ENCODE assay signal across 1 cellular context in the genomic region with DNA sequence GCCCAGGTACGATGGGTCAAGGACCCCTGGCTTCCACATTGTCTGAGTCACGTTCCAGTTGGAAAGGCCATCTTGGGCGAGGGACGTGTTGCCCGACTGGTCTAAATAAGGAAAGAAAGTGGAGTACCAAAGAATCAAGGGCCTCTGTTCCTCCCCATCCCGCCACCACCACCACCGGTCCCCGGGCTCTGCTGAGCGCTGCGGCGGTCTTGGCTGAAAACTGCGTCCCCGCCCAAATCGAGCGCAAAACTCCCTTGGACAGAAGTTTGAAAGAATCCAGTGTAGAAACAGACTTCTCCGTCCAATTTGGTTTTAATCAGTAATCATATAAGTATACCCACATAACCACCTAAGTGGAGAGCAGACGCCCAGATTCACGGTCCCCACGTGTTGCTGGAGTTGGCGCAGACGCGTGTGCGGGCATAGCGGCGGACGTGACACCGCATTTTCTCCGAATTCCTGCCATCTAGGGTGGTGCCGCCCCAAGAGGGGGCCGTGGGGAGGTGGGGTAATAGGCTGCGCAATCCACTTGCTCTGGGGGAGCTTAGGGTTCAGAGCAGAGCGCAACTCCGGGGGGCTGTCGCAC.
TF ChIP-seq lines count a peak whose summit lies in the region.

No MANE protein-coding gene starts in this region.

TF ChIP-seq in H1, 55 proteins besides CTCF, POLR2A, EP300 and RAD21:
- no peak for TF ChIP-seq SRF (IDR thresholded peaks at IDR 0.05; ENCODE audit: low read depth, low read length)
- no peak for TF ChIP-seq PHF8 (conservative IDR thresholded peaks at IDR 0.05; ENCODE audit: low read depth, low read length)
- TF ChIP-seq, protein P1, sequence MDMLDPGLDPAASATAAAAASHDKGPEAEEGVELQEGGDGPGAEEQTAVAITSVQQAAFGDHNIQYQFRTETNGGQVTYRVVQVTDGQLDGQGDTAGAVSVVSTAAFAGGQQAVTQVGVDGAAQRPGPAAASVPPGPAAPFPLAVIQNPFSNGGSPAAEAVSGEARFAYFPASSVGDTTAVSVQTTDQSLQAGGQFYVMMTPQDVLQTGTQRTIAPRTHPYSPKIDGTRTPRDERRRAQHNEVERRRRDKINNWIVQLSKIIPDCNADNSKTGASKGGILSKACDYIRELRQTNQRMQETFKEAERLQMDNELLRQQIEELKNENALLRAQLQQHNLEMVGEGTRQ (IDR thresholded peaks at IDR 0.05; ENCODE audit: low read length): no peak
- TF ChIP-seq TBP (IDR thresholded peaks at IDR 0.05; ENCODE audit: low read depth, low read length): no peak
- no peak for TF ChIP-seq KDM5A (IDR thresholded peaks at IDR 0.05; ENCODE audit: low read length)
- no peak for TF ChIP-seq RFX5 (IDR thresholded peaks at IDR 0.05; ENCODE audit: borderline replicate concordance, low read depth, low read length)
- no peak for TF ChIP-seq GTF2F1 (IDR thresholded peaks at IDR 0.05; ENCODE audit: borderline replicate concordance, low read depth, low read length)
- no peak for TF ChIP-seq JUND (IDR thresholded peaks at IDR 0.05; ENCODE audit: low read length)
- TF ChIP-seq TAF1 (IDR thresholded peaks at IDR 0.05; ENCODE audit: low read depth, low read length): no peak
- no peak for TF ChIP-seq HDAC2 (IDR thresholded peaks at IDR 0.05; ENCODE audit: borderline replicate concordance in 1 of 2, low read depth in 2 of 2, low read length in 2 of 2)
- no peak for TF ChIP-seq RXRA (IDR thresholded peaks at IDR 0.05; ENCODE audit: insufficient read depth, low read depth, low read length)
- no peak for TF ChIP-seq SP4 (IDR thresholded peaks at IDR 0.05; ENCODE audit: low read length)
- TF ChIP-seq BRCA1 (IDR thresholded peaks at IDR 0.05; ENCODE audit: low read depth, low read length): no peak
- TF ChIP-seq SP1 (IDR thresholded peaks at IDR 0.05; ENCODE audit: low read depth, low read length): no peak
- TF ChIP-seq NANOG (IDR thresholded peaks at IDR 0.05; ENCODE audit: insufficient read depth, low read depth, low read length, poor library complexity, severe bottlenecking): no peak
- peak; percentile 96 for TF ChIP-seq SUZ12 (IDR thresholded peaks at IDR 0.05; ENCODE audit: low read length)
- peak; percentile 89 for TF ChIP-seq EZH2 (IDR thresholded peaks at IDR 0.05; ENCODE audit: low read depth, low read length, severe bottlenecking)
- no peak for TF ChIP-seq POLR2AphosphoS5 (IDR thresholded peaks at IDR 0.05; ENCODE audit: low read depth, low read length)
- peak; percentile 69; the same call in 1 of the 2 replicates for TF ChIP-seq BACH1 (IDR thresholded peaks at IDR 0.05; ENCODE audit: low read length)
- TF ChIP-seq BCL11A (IDR thresholded peaks at IDR 0.05; ENCODE audit: low read depth in 2 of 2, low read length in 2 of 2): no peak
- TF ChIP-seq MAFK (IDR thresholded peaks at IDR 0.05; ENCODE audit: low read depth, low read length): 0 out of 2 replicates have a peak, but pooled peaks have one; percentile 12
- TF ChIP-seq SIRT6 (IDR thresholded peaks at IDR 0.05; ENCODE audit: low read length): no peak
- no peak for TF ChIP-seq E2F6 (IDR thresholded peaks at IDR 0.05)
- TF ChIP-seq SIN3A (conservative IDR thresholded peaks at IDR 0.05 in 1 of 2, IDR thresholded peaks at IDR 0.05 in 1 of 2; ENCODE audit: low read depth in 1 of 2, low read length in 2 of 2): no peak; a peak in 1 of 4 replicates
- no peak for TF ChIP-seq GABPA (IDR thresholded peaks at IDR 0.05; ENCODE audit: borderline replicate concordance, insufficient read depth, low read length)
- TF ChIP-seq SAP30 (IDR thresholded peaks at IDR 0.05; ENCODE audit: insufficient read depth, insufficient replicate concordance, low read length): no peak
- peak; percentile 35 for TF ChIP-seq KDM4A (IDR thresholded peaks at IDR 0.05; ENCODE audit: low read depth, low read length, severe bottlenecking)
- TF ChIP-seq RBBP5 (IDR thresholded peaks at IDR 0.05; ENCODE audit: borderline replicate concordance, low read depth, low read length): no peak
- TF ChIP-seq ASH2L (IDR thresholded peaks at IDR 0.05; ENCODE audit: low read length): peak; percentile 17
- peak; percentile 61; the same call in 1 of the 2 replicates for TF ChIP-seq YY1 (IDR thresholded peaks at IDR 0.05; ENCODE audit: low read depth, low read length)
- no peak for TF ChIP-seq KDM1A (IDR thresholded peaks at IDR 0.05; ENCODE audit: borderline replicate concordance, low read length)
- TF ChIP-seq NRF1 (IDR thresholded peaks at IDR 0.05; ENCODE audit: low read depth, low read length): no peak
- TF ChIP-seq TEAD4 (IDR thresholded peaks at IDR 0.05; ENCODE audit: low read depth, low read length): no peak; the same call in 1 of the 2 replicates
- TF ChIP-seq TAF7 (optimal IDR thresholded peaks at IDR 0.05; ENCODE audit: borderline replicate concordance, low read depth, low read length): no peak
- peak; percentile 49; the same call in 1 of the 2 replicates for TF ChIP-seq MAX (IDR thresholded peaks at IDR 0.05)
- TF ChIP-seq CREB1 (IDR thresholded peaks at IDR 0.05): no peak
- no peak for TF ChIP-seq TCF12 (IDR thresholded peaks at IDR 0.05; ENCODE audit: low read depth, low read length)
- no peak for TF ChIP-seq CTBP2 (IDR thresholded peaks at IDR 0.05; ENCODE audit: borderline replicate concordance, insufficient read depth, insufficient read length, low read length)
- no peak for TF ChIP-seq CEBPB (IDR thresholded peaks at IDR 0.05; ENCODE audit: low read depth, low read length)
- no peak for TF ChIP-seq JUN (IDR thresholded peaks at IDR 0.05; ENCODE audit: low read depth, low read length)
- TF ChIP-seq CBX8 (IDR thresholded peaks at IDR 0.05; ENCODE audit: borderline replicate concordance, low read depth, low read length): no peak
TF ChIP-seq in H1: peak in this region for 8.
